Comparison of ENCODE assay signal across 8 cellular contexts in genomic region chr4:123398803-123399637, GRCh38. TPM values are rescaled to one million over a fixed set of nuclear protein-coding genes. Genes with fewer than 3 reads are reported as not detected.
DNase-seq lines count a peak whose midpoint lies in the region; ATAC-seq and TF ChIP-seq lines count a peak whose summit lies in the region.

No MANE protein-coding gene starts in this region.

- intact Hi-C loops in heart right ventricle (cut with DNase I) (loop anchor here in 8 of 10 donors (5.0 to 10.0 kb wide), 17 partner anchors 37 to 713 kb away; no protein-coding TSS in a partner anchor), prostate gland (cut with DNase I) (loop anchor here (5.0 to 10.0 kb wide), 5 partner anchors 152 to 713 kb away; no protein-coding TSS in a partner anchor)

- ATAC-seq in GM19043 (IDR thresholded peaks at IDR 0.05; ENCODE audit: low read depth, unreplicated experiment), result peak; percentile 24
- ATAC-seq in HG03439 (IDR thresholded peaks at IDR 0.05; ENCODE audit: unreplicated experiment), result peak; percentile 33
- peak; percentile 56 for ATAC-seq in SK-N-SH treated with all-trans-retinoic acid at 6 μM for 48 hours
- ATAC-seq in heart right ventricle, result peak; percentile 21 to 50 (median 38)

- H4K20me1 ChIP-seq in BLaER1, result 0 out of 2 replicates have a peak, but pooled peaks cover 14% of the 10 kb centered on the region

- peaks cover 42% of the 10 kb centered on the region for H3K27me3 ChIP-seq in BLaER1
- H3K27me3 ChIP-seq in adipocyte (replicated peaks; ENCODE audit: control insufficient read depth, insufficient read depth, low read length), result no peaks in the 10 kb centered on the region
- peaks cover 0 to 8% (median 0%) of the 10 kb centered on the region in 7 donors for H3K27me3 ChIP-seq in heart right ventricle
- no peaks in the 10 kb centered on the region for H3K27me3 ChIP-seq in prostate gland (replicated peaks; ENCODE audit: insufficient read depth)

- DNase-seq in adipocyte (ENCODE audit: low read depth) (peak; percentile 81), heart right ventricle (peak; percentile 45 to 54), prostate gland (ENCODE audit: low spot score) (peak; percentile 66), epidermal melanocyte (ENCODE audit: insufficient read length, low spot score) (no peak)

- 1% methylated on average over 45 of the region's 45 CpGs for WGBS in heart right ventricle, 2 donors
- under 1% methylated on average over 45 of the region's 45 CpGs for WGBS in prostate gland

- peak; percentile 40 for TF ChIP-seq POLR2A in prostate gland (IDR thresholded peaks at IDR 0.05)

- peaks cover 24% of the 10 kb centered on the region for H3K4me1 ChIP-seq in BLaER1
- peaks cover 26% of the 10 kb centered on the region for H3K4me1 ChIP-seq in adipocyte (ENCODE audit: control insufficient read depth, insufficient read depth, low read length)
- H3K4me1 ChIP-seq in heart right ventricle, result peaks cover 0 to 46% (median 23%) of the 10 kb centered on the region in 9 donors
- no peaks in the 10 kb centered on the region for H3K4me1 ChIP-seq in prostate gland (replicated peaks)

- peaks cover 19% of the 10 kb centered on the region for H3K36me3 ChIP-seq in BLaER1
- peaks cover 24% of the 10 kb centered on the region for H3K36me3 ChIP-seq in adipocyte (ENCODE audit: control insufficient read depth, insufficient read depth, low read length, severe bottlenecking)
- peaks cover 0 to 44% (median 9%) of the 10 kb centered on the region in 9 donors for H3K36me3 ChIP-seq in heart right ventricle
- peaks cover 0 to 3% of the 10 kb centered on the region in 2 donors for H3K36me3 ChIP-seq in prostate gland

- H3K9me3 ChIP-seq in BLaER1, result peaks cover 4% of the 10 kb centered on the region; the same call in 1 of the 2 replicates
- H3K9me3 ChIP-seq in adipocyte (ENCODE audit: control insufficient read depth, low read length), result no peaks in the 10 kb centered on the region
- no peaks in the 10 kb centered on the region for H3K9me3 ChIP-seq in heart right ventricle
- no peaks in the 10 kb centered on the region for H3K9me3 ChIP-seq in prostate gland

- peak overlapping the region; percentile 98 for H3K4me2 ChIP-seq in BLaER1

- H3K27ac ChIP-seq in BLaER1 (peak overlapping the region; percentile 75), heart right ventricle (peak overlapping the region; percentile 85 to 97 (median 94)), prostate gland (peak overlapping the region; percentile 83 to 89)

- peak overlapping the region; percentile 87 for H3K4me3 ChIP-seq in BLaER1
- peak overlapping the region; percentile 94 for H3K4me3 ChIP-seq in adipocyte (ENCODE audit: low read length)
- H3K4me3 ChIP-seq in heart right ventricle, result peak overlapping the region; percentile 65 to 85 (median 74)
- H3K4me3 ChIP-seq in prostate gland, result peak overlapping the region; percentile 74

- peak overlapping the region; percentile 81 for H3K9ac ChIP-seq in BLaER1
- H3K9ac ChIP-seq in adipocyte (ENCODE audit: low read length), result peak overlapping the region; percentile 96

- peak in 4 of 9 donors; percentile 22 to 49 (median 45) for TF ChIP-seq CTCF in heart right ventricle (IDR thresholded peaks at IDR 0.05)
- peak in 2 of 4 experiments; percentile 10 to 19 for TF ChIP-seq CTCF in prostate gland (IDR thresholded peaks at IDR 0.05)

TF ChIP-seq in SK-N-SH treated with all-trans-retinoic acid at 6 μM for 48 hours, 23 proteins besides CTCF, POLR2A, EP300 and RAD21:
- TF ChIP-seq, protein P1, sequence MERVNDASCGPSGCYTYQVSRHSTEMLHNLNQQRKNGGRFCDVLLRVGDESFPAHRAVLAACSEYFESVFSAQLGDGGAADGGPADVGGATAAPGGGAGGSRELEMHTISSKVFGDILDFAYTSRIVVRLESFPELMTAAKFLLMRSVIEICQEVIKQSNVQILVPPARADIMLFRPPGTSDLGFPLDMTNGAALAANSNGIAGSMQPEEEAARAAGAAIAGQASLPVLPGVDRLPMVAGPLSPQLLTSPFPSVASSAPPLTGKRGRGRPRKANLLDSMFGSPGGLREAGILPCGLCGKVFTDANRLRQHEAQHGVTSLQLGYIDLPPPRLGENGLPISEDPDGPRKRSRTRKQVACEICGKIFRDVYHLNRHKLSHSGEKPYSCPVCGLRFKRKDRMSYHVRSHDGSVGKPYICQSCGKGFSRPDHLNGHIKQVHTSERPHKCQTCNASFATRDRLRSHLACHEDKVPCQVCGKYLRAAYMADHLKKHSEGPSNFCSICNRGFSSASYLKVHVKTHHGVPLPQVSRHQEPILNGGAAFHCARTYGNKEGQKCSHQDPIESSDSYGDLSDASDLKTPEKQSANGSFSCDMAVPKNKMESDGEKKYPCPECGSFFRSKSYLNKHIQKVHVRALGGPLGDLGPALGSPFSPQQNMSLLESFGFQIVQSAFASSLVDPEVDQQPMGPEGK (CRISPR knock-in tag; IDR thresholded peaks at IDR 0.05; ENCODE audit: borderline replicate concordance), result 0 out of 2 replicates have a peak, but pooled peaks have one; percentile 20
- TF ChIP-seq, protein P2, sequence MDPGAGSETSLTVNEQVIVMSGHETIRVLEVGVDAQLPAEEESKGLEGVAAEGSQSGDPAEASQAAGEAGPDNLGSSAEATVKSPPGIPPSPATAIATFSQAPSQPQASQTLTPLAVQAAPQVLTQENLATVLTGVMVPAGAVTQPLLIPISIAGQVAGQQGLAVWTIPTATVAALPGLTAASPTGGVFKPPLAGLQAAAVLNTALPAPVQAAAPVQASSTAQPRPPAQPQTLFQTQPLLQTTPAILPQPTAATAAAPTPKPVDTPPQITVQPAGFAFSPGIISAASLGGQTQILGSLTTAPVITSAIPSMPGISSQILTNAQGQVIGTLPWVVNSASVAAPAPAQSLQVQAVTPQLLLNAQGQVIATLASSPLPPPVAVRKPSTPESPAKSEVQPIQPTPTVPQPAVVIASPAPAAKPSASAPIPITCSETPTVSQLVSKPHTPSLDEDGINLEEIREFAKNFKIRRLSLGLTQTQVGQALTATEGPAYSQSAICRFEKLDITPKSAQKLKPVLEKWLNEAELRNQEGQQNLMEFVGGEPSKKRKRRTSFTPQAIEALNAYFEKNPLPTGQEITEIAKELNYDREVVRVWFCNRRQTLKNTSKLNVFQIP (CRISPR knock-in tag; IDR thresholded peaks at IDR 0.05; ENCODE audit: borderline replicate concordance, low read depth), result 0 out of 2 replicates have a peak, but pooled peaks have one; percentile 9
- no peak for TF ChIP-seq ZC3H10 (CRISPR knock-in tag; IDR thresholded peaks at IDR 0.05)
TF ChIP-seq in SK-N-SH treated with all-trans-retinoic acid at 6 μM for 48 hours: peak in this region for 2.

RNA-seq across cellular contexts. Expression of gene SPRY1, which starts 2.4 kb away (rescaled TPM):
- total RNA-seq in heart right ventricle, result 10 to 100 TPM; 21.6 to 61.7 (median 37.4) TPM
- 10 to 100 TPM; 30.2 to 42.2 TPM for polyA plus RNA-seq in heart right ventricle
- 10 to 100 TPM; 67.5 to 90.2 TPM for total RNA-seq in prostate gland
